In genomic region chr15:75063889-75064288, GRCh38 we compare ENCODE assay signal across 18 cellular contexts. TPM values are rescaled to one million over a fixed set of nuclear protein-coding genes. Genes with fewer than 3 reads are reported as not detected.
DNase-seq lines count a peak whose midpoint lies in the region; ATAC-seq and TF ChIP-seq lines count a peak whose summit lies in the region.
"Had no signal": no experiment of that assay in that cellular context is flagged by ENCODE, and none has a peak within 500 bp of the region (broad histone marks: within the 10 kb centered on the region; RNA-seq: fewer than 3 reads in every experiment).

No MANE protein-coding gene starts in this region.

- H3K4me1 ChIP-seq in right atrium auricular region, result peaks cover 0 to 37% of the 10 kb centered on the region in 2 donors

- intact Hi-C loops in Right ventricle myocardium inferior (cut with DNase I), result no loop called here
- intact Hi-C loops in posterior cingulate gyrus (cut with DNase I), result no loop called here

- peaks cover 0 to 4% of the 10 kb centered on the region in 2 donors for H3K9me3 ChIP-seq in right atrium auricular region
- H3K9me3 ChIP-seq: MG63, SJCRH30 had no signal

- TF ChIP-seq CTCF in right atrium auricular region (IDR thresholded peaks at IDR 0.05) (no peak), foreskin fibroblast (IDR thresholded peaks at IDR 0.05; ENCODE audit: low read depth, low read length) (no peak)

- peak overlapping the region in 1 of 2 donors; percentile 52 for H3K27ac ChIP-seq in right atrium auricular region
- H3K27ac ChIP-seq: 22Rv1 had no signal

- no peaks in the 10 kb centered on the region for H3K27me3 Mint-ChIP-seq in T-helper 1 cell treated with Interleukin-12 subunit alpha and Interleukin-12 subunit beta and Interleukin-4 antibody, amounts not matched to agents 30 μg/mL and 1 μg/mL, for 36 hours (ENCODE audit: low read depth)

- ATAC-seq in Right ventricle myocardium inferior, result no peak
- ATAC-seq in GM18868 (IDR thresholded peaks at IDR 0.05; ENCODE audit: unreplicated experiment), result no peak

- H3K9me3 Mint-ChIP-seq in T-helper 1 cell treated with Interleukin-12 subunit alpha and Interleukin-12 subunit beta and Interleukin-4 antibody, amounts not matched to agents 30 μg/mL and 1 μg/mL, for 36 hours, result peaks cover 25% of the 10 kb centered on the region

- H3K4me3 Mint-ChIP-seq in T-helper 1 cell treated with Interleukin-12 subunit alpha and Interleukin-12 subunit beta and Interleukin-4 antibody, amounts not matched to agents 30 μg/mL and 1 μg/mL, for 36 hours, result no peak overlapping the region

- DNase-seq in T-helper 1 cell, result no peak
- peak; percentile 57 for DNase-seq in right atrium auricular region (ENCODE audit: low spot score)
- DNase-seq in Right ventricle myocardium inferior (ENCODE audit: missing footprints), result no peak
- DNase-seq in mesenteric fat pad (ENCODE audit: low spot score), result peak; percentile 60
- DNase-seq in posterior cingulate gyrus, result no peak
- no peak for DNase-seq in foreskin fibroblast
- DNase-seq: COR-L47, DMS53, H7, MG63, NCI-H1105 treated with DMSO at 0.1 percent for 48 hours, NCI-H1930, NCI-H2171 treated with DMSO at 0.1 percent for 48 hours, NCI-H774, SJCRH30 had no signal

- H3K4me1 Mint-ChIP-seq in T-helper 1 cell treated with Interleukin-12 subunit alpha and Interleukin-12 subunit beta and Interleukin-4 antibody, amounts not matched to agents 30 μg/mL and 1 μg/mL, for 36 hours (ENCODE audit: low read depth), result peaks cover 59% of the 10 kb centered on the region

- no peaks in the 10 kb centered on the region for H3K36me3 ChIP-seq in right atrium auricular region
- H3K36me3 ChIP-seq: MG63, SJCRH30 had no signal

- H3K27me3 ChIP-seq in right atrium auricular region, result no peaks in the 10 kb centered on the region
- H3K27me3 ChIP-seq: MG63, SJCRH30 had no signal

- peaks cover 39% of the 10 kb centered on the region for H3K36me3 Mint-ChIP-seq in T-helper 1 cell treated with Interleukin-12 subunit alpha and Interleukin-12 subunit beta and Interleukin-4 antibody, amounts not matched to agents 30 μg/mL and 1 μg/mL, for 36 hours (ENCODE audit: low read depth)

- peak overlapping the region; percentile 24 for H3K27ac Mint-ChIP-seq in T-helper 1 cell treated with Interleukin-12 subunit alpha and Interleukin-12 subunit beta and Interleukin-4 antibody, amounts not matched to agents 30 μg/mL and 1 μg/mL, for 36 hours

- H3K4me3 ChIP-seq in right atrium auricular region, result no peak overlapping the region
- no peak overlapping the region for H3K4me3 ChIP-seq in foreskin fibroblast (ENCODE audit: low read depth in 1 of 2, low read length in 2 of 2)
- H3K4me3 ChIP-seq: MG63, SJCRH30 had no signal

RNA-seq across cellular contexts. Expression of gene PPCDC, which starts 40.5 kb away (rescaled TPM):
- total RNA-seq in right atrium auricular region (10 to 100 TPM; 10.6 to 11.5 TPM), Right ventricle myocardium inferior (5.2 TPM), mesenteric fat pad (11.5 TPM)

Comparison
In these comparisons a context has a peak if more than half of its experiments do, and no peak if none do; other contexts are left out.
1. DNase-seq: peak in right atrium auricular region (single experiment) and mesenteric fat pad (single experiment); none in T-helper 1 cell (0 of 5), Right ventricle myocardium inferior (single experiment), posterior cingulate gyrus (0 of 10) and foreskin fibroblast (0 of 2).